ENCODE assay signal across 9 cellular contexts in the genomic region with DNA sequence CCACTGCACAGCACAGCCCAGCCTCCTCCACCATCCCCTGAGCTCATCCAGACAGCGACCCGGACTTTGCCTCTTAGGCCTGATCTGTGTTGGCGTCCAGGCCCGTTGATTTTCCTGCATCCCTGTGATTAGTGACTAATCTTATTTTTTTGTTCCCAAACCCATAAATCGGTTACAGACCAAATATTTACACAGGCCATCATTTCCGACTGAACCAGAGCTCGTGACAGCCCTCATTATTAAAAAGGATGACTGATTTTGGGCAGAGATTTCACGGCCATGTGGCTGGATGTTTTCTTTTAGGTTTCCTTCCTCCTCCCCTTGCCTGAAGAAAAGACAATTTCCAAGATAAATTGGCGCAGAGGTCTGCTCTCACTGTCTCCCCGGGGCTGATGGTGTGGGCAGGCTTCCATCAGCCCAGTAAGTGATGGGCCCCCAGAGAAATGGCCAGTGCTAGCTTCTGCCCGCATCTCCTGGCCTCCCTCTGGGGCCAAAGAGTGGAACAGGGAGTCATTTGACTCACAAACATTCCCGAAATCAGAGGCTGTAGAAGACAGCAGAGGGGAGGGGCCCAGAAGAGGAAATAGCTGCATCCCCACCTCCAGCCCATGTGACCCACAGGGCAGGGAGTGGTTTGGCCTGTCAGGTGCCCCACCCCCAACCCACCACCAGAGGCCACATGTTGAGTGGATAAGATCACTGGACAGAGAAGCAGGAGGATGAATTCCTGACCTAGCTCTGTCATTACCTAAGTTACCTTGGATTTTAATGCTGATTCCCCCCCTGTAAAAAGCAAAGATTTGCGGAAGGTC.
DNase-seq lines count a peak whose midpoint lies in the region; ATAC-seq and TF ChIP-seq lines count a peak whose summit lies in the region.
"Had no signal": no experiment of that assay in that cellular context is flagged by ENCODE, and none has a peak within 500 bp of the region (broad histone marks: within the 10 kb centered on the region; RNA-seq: fewer than 3 reads in every experiment).

No MANE protein-coding gene starts in this region.

- in situ Hi-C loops in ACHN (cut with HindIII; ENCODE audit: low pct_ligation_motif_present, low pct_unique_long_range_greater_than_20kb, low sequenced_read_pairs), result loop anchor here (25.0 kb wide), 1 partner anchor 152 kb away; no protein-coding TSS in a partner anchor

- H3K27me3 Mint-ChIP-seq in activated CD8-positive, alpha-beta memory T cell treated with anti-CD3 and anti-CD28 coated beads, Interleukin-2, amount 10 ng/mL, durations not matched to agents 7 days and 5 days, result no peaks in the 10 kb centered on the region

- H3K9me3 ChIP-seq in WERI-Rb-1 (ENCODE audit: severe bottlenecking) (no peaks in the 10 kb centered on the region), right lobe of liver (no peaks in the 10 kb centered on the region)

- DNase-seq in ACHN (peak; percentile 100), HuH-7 (ENCODE audit: low spot score) (peak; percentile 16), WERI-Rb-1 (peak; percentile 42), right lobe of liver (peak in 1 of 3 donors; percentile 48), germinal center (ENCODE audit: low spot score) (no peak)
- no peak for DNase-seq in stimulated activated CD4-positive, alpha-beta T cell treated with anti-CD3 and anti-CD28 coated beads, Interleukin-15, amount 100 ng/mL, for 24 hours
- DNase-seq in activated CD8-positive, alpha-beta memory T cell treated with anti-CD3 and anti-CD28 coated beads, Interleukin-2, amount 10 ng/mL, durations not matched to agents 7 days and 5 days, result no peak
- DNase-seq: effector CD4-positive, alpha-beta T cell had no signal

- H3K27ac ChIP-seq in WERI-Rb-1 (no peak overlapping the region), right lobe of liver (no peak overlapping the region)

- H3K4me3 Mint-ChIP-seq in activated CD8-positive, alpha-beta memory T cell treated with anti-CD3 and anti-CD28 coated beads, Interleukin-2, amount 10 ng/mL, durations not matched to agents 7 days and 5 days, result no peak overlapping the region

- ATAC-seq in right lobe of liver (peak in 3 of 4 donors; percentile 61 to 87 (median 76)), HG03280 (IDR thresholded peaks at IDR 0.05; ENCODE audit: unreplicated experiment) (no peak)
- no peak for ATAC-seq in activated CD8-positive, alpha-beta memory T cell treated with anti-CD3 and anti-CD28 coated beads, Interleukin-2, amount 10 ng/mL, durations not matched to agents 7 days and 5 days

- peaks cover under 1% of the 10 kb centered on the region for H3K27me3 ChIP-seq in WERI-Rb-1 (ENCODE audit: insufficient read depth, low read depth, severe bottlenecking)
- no peaks in the 10 kb centered on the region for H3K27me3 ChIP-seq in right lobe of liver

- no peaks in the 10 kb centered on the region for H3K36me3 Mint-ChIP-seq in activated CD8-positive, alpha-beta memory T cell treated with anti-CD3 and anti-CD28 coated beads, Interleukin-2, amount 10 ng/mL, durations not matched to agents 7 days and 5 days

- H3K36me3 ChIP-seq in WERI-Rb-1 (no peaks in the 10 kb centered on the region), right lobe of liver (no peaks in the 10 kb centered on the region)

- peaks cover 5% of the 10 kb centered on the region for H3K9me3 Mint-ChIP-seq in activated CD8-positive, alpha-beta memory T cell treated with anti-CD3 and anti-CD28 coated beads, Interleukin-2, amount 10 ng/mL, durations not matched to agents 7 days and 5 days (ENCODE audit: low read depth)

- no peaks in the 10 kb centered on the region for H3K4me1 Mint-ChIP-seq in activated CD8-positive, alpha-beta memory T cell treated with anti-CD3 and anti-CD28 coated beads, Interleukin-2, amount 10 ng/mL, durations not matched to agents 7 days and 5 days

- no peaks in the 10 kb centered on the region for H3K4me1 ChIP-seq in right lobe of liver

- H3K27ac Mint-ChIP-seq in activated CD8-positive, alpha-beta memory T cell treated with anti-CD3 and anti-CD28 coated beads, Interleukin-2, amount 10 ng/mL, durations not matched to agents 7 days and 5 days, result no peak overlapping the region

- intact Hi-C loops in right lobe of liver (cut with DNase I), result no loop called here

- TF ChIP-seq POLR2A in right lobe of liver (IDR thresholded peaks at IDR 0.05), result no peak

- 25% methylated on average over 11 of the region's 13 CpGs for WGBS in right lobe of liver (ENCODE audit: insufficient coverage, low coverage, low lambda C conversion rate, missing lambda C conversion rate)

- H3K4me3 ChIP-seq in WERI-Rb-1 (ENCODE audit: low read depth, low read length) (no peak overlapping the region), right lobe of liver (no peak overlapping the region)

- TF ChIP-seq CTCF in WERI-Rb-1 (IDR thresholded peaks at IDR 0.05; ENCODE audit: low read depth, low read length), result no peak
- no peak for TF ChIP-seq CTCF in right lobe of liver (IDR thresholded peaks at IDR 0.05)

- CTCF ChIA-PET in activated CD8-positive, alpha-beta memory T cell treated with anti-CD3 and anti-CD28 coated beads, Interleukin-2, amount 10 ng/mL, durations not matched to agents 7 days and 5 days (lab: Charles Lee), result no interaction called here

Comparison
In these comparisons a context has a peak if more than half of its experiments do, and no peak if none do; other contexts are left out.
1. DNase-seq: peak in ACHN (single experiment), HuH-7 (single experiment) and WERI-Rb-1 (single experiment); none in stimulated activated CD4-positive, alpha-beta T cell treated with anti-CD3 and anti-CD28 coated beads, Interleukin-15, amount 100 ng/mL, for 24 hours (single experiment), germinal center (single experiment) and activated CD8-positive, alpha-beta memory T cell treated with anti-CD3 and anti-CD28 coated beads, Interleukin-2, amount 10 ng/mL, durations not matched to agents 7 days and 5 days (single experiment).
2. ATAC-seq: peak in right lobe of liver (3 of 4); none in activated CD8-positive, alpha-beta memory T cell treated with anti-CD3 and anti-CD28 coated beads, Interleukin-2, amount 10 ng/mL, durations not matched to agents 7 days and 5 days (single experiment) and HG03280 (single experiment).